Comparison of ENCODE assay signal across 12 cellular contexts in the genomic region with DNA sequence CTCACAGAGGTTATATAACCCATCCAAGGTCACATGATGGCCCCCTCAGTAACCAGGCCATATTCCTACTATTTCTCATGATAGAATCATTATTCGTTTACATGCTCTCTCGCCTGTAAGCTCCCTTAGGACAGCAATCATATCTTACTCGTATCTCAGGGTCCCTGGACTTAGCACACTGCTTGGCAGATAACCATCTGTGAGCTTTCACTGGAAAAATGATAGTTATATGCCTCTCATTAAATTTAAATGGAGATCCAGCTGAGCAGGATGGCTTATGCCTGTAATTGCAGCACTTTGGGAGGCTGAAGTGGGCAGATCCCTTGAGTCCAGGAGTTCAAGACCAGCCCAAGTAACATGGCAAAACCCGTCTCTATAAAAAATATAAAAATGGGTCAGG.
"Had no signal": no experiment of that assay in that cellular context is flagged by ENCODE, and none has a peak within 500 bp of the region (broad histone marks: within the 10 kb centered on the region; RNA-seq: fewer than 3 reads in every experiment).

No MANE protein-coding gene starts in this region.

- H3K9me3 ChIP-seq: breast epithelium, tibial artery had no signal

- H3K9me3 Mint-ChIP-seq: activated naive CD4-positive, alpha-beta T cell treated with anti-CD3 and anti-CD28 coated beads, Interleukin-2, amount 50 U/mL, for 24 hours; naive thymus-derived CD4-positive, alpha-beta T cell; WTC11 had no signal

- H3K4me1 Mint-ChIP-seq: WTC11 had no signal

- H3K4me1 ChIP-seq: breast epithelium, tibial artery had no signal

- H3K4me3 Mint-ChIP-seq: activated CD4-positive, alpha-beta T cell treated with anti-CD3 and anti-CD28 coated beads for 36 hours; activated naive CD4-positive, alpha-beta T cell treated with anti-CD3 and anti-CD28 coated beads, Interleukin-2, amount 50 U/mL, for 24 hours; WTC11 had no signal

- H3K27me3 ChIP-seq: breast epithelium, tibial artery had no signal

- H3K27ac Mint-ChIP-seq: activated naive CD4-positive, alpha-beta T cell treated with anti-CD3 and anti-CD28 coated beads, Interleukin-2, amount 50 U/mL, for 24 hours had no signal

- H3K4me3 ChIP-seq: breast epithelium, tibial artery had no signal

- H3K27ac ChIP-seq: breast epithelium, tibial artery had no signal

- DNase-seq: activated CD4-positive, alpha-beta T cell treated with anti-CD3 and anti-CD28 coated beads for 36 hours; activated CD4-positive, alpha-beta T cell treated with anti-CD3 and anti-CD28 coated beads, Interleukin-2, amount 50 U/mL, for 48 hours; activated gamma-delta T cell; effector CD8-positive, alpha-beta T cell; left ventricle myocardium superior; mesendoderm; naive thymus-derived CD4-positive, alpha-beta T cell; stimulated activated naive CD4-positive, alpha-beta T cell; tibial artery had no signal

- H3K27me3 Mint-ChIP-seq: activated CD4-positive, alpha-beta T cell treated with anti-CD3 and anti-CD28 coated beads for 36 hours; activated naive CD4-positive, alpha-beta T cell treated with anti-CD3 and anti-CD28 coated beads, Interleukin-2, amount 50 U/mL, for 24 hours; naive thymus-derived CD4-positive, alpha-beta T cell had no signal

- H3K36me3 Mint-ChIP-seq: activated naive CD4-positive, alpha-beta T cell treated with anti-CD3 and anti-CD28 coated beads, Interleukin-2, amount 50 U/mL, for 24 hours; naive thymus-derived CD4-positive, alpha-beta T cell had no signal

- H3K36me3 ChIP-seq: breast epithelium had no signal

- ATAC-seq: WTC11 had no signal
